ENCODE assay signal across 38 cellular contexts in genomic region chr5:80609692-80610091, GRCh38. TPM values are rescaled to one million over a fixed set of nuclear protein-coding genes. Genes with fewer than 3 reads are reported as not detected.
"Had no signal": no experiment of that assay in that cellular context is flagged by ENCODE, and none has a peak within 500 bp of the region (broad histone marks: within the 10 kb centered on the region; RNA-seq: fewer than 3 reads in every experiment).

No MANE protein-coding gene starts in this region.

- H3K4me3 ChIP-seq: adrenal gland, ascending aorta, body of pancreas, breast epithelium, cardiac muscle cell had no signal

- H3K27ac ChIP-seq: adrenal gland, ascending aorta, body of pancreas, brain microvascular endothelial cell, breast epithelium, cardiac muscle cell had no signal

- FAIRE-seq: astrocyte, bronchial epithelial cell had no signal

- H3K27me3 ChIP-seq: adrenal gland, ascending aorta, body of pancreas, brain microvascular endothelial cell, breast epithelium, cardiac muscle cell had no signal

- H3K4me1 ChIP-seq: adrenal gland, ascending aorta, body of pancreas, breast epithelium had no signal

- H3K36me3 ChIP-seq: ascending aorta, brain microvascular endothelial cell, breast epithelium, cardiac muscle cell had no signal

- ATAC-seq: activated naive CD4-positive, alpha-beta T cell treated with anti-CD3 and anti-CD28 coated beads, Interleukin-2, amount 50 U/mL, for 72 hours; activated naive CD8-positive, alpha-beta T cell treated with anti-CD3 and anti-CD28 coated beads, Interleukin-2, amount 50 U/mL, for 24 hours; activated T-cell treated with anti-CD3 and anti-CD28 coated beads, Interleukin-2, amount 50 U/mL, for 4 hours; activated T-cell treated with anti-CD3 and anti-CD28 coated beads, Interleukin-2, amount 50 U/mL, for 72 hours; activated T-helper 17 cell treated with anti-CD3 and anti-CD28 coated beads, Interleukin-2, amount 50 U/mL, for 72 hours; body of pancreas had no signal

- DNase-seq: activated effector memory CD4-positive, alpha-beta T cell treated with anti-CD3 and anti-CD28 coated beads, Interleukin-2, amount 50 U/mL, for 16 hours; activated effector memory CD4-positive, alpha-beta T cell treated with Interleukin-2 at 50 U/mL for 16 hours; activated gamma-delta T cell; activated gamma-delta T cell treated with Interleukin-2 at 50 U/mL for 16 hours; activated naive CD4-positive, alpha-beta T cell; activated naive CD4-positive, alpha-beta T cell treated with anti-CD3 and anti-CD28 coated beads for 36 hours; activated naive CD4-positive, alpha-beta T cell treated with anti-CD3 and anti-CD28 coated beads, Interleukin-2, amount 10 ng/mL, durations not matched to agents 7 days and 5 days; activated naive CD4-positive, alpha-beta T cell treated with anti-CD3 and anti-CD28 coated beads, Interleukin-2, amount 50 U/mL, for 16 hours; activated naive CD4-positive, alpha-beta T cell treated with Interleukin-2 at 50 U/mL for 16 hours; activated naive CD8-positive, alpha-beta T cell treated with anti-CD3 and anti-CD28 coated beads for 36 hours; activated naive CD8-positive, alpha-beta T cell treated with anti-CD3 and anti-CD28 coated beads, Interleukin-2, amount 10 ng/mL, durations not matched to agents 7 days and 5 days; activated naive CD8-positive, alpha-beta T cell treated with anti-CD3 and anti-CD28 coated beads, Interleukin-2, amount 50 U/mL, for 24 hours; activated T-cell treated with anti-CD3 and anti-CD28 coated beads, Interleukin-2, amount 50 U/mL, for 1 hour; activated T-cell treated with anti-CD3 and anti-CD28 coated beads, Interleukin-2, amount 50 U/mL, for 24 hours; activated T-cell treated with anti-CD3 and anti-CD28 coated beads, Interleukin-2, amount 50 U/mL, for 4 hours; activated T-cell treated with anti-CD3 and anti-CD28 coated beads, Interleukin-2, amount 50 U/mL, for 48 hours; activated T-cell treated with anti-CD3 and anti-CD28 coated beads, Interleukin-2, amount 50 U/mL, for 72 hours; adrenal gland; amniotic stem cell; amygdala; anterior cingulate cortex; aorta; body of pancreas; brain microvascular endothelial cell; caudate nucleus; central memory CD4-positive, alpha-beta T cell; cerebellar nuclear complex had no signal

- H3K9me3 ChIP-seq: adrenal gland, ascending aorta, body of pancreas, breast epithelium had no signal

RNA-seq across cellular contexts. Expression of gene ANKRD34B, which starts 39.6 kb away (rescaled TPM):
- total RNA-seq: activated naive CD8-positive, alpha-beta T cell treated with anti-CD3 and anti-CD28 coated beads for 36 hours; activated naive CD8-positive, alpha-beta T cell treated with anti-CD3 and anti-CD28 coated beads, Interleukin-2, amount 10 ng/mL, durations not matched to agents 7 days and 5 days; activated T-cell treated with anti-CD3 and anti-CD28 coated beads, Interleukin-2, amount 50 U/mL, for 4 hours; activated T-cell treated with anti-CD3 and anti-CD28 coated beads, Interleukin-2, amount 50 U/mL, for 72 hours; activated T-helper 1 cell treated with anti-CD3 and anti-CD28 coated beads, Interleukin-12 subunit alpha, Interleukin-12 subunit beta, Interleukin-2, Interleukin-4 antibody, amounts not matched to agents 30 ng/mL and 10 ng/mL and 1 ng/mL, durations not matched to agents 14 hours and 24 hours and 36 hours; activated T-helper 17 cell treated with anti-CD3 and anti-CD28 coated beads, Interleukin-2, amount 50 U/mL, for 72 hours; activated T-helper 2 cell treated with anti-CD3 and anti-CD28 coated beads, Interferon-gamma antibody, Interleukin-2, Interleukin-4, amounts not matched to agents 10 μg/mL and 5 μg/mL and 100 μg/mL, durations not matched to agents 14 hours and 24 hours and 36 hours; adrenal gland; aorta; ascending aorta; body of pancreas; breast epithelium; bronchial epithelial cell; cardiac muscle cell; cardiac septum; chondrocyte had no signal
